In the genomic region with DNA sequence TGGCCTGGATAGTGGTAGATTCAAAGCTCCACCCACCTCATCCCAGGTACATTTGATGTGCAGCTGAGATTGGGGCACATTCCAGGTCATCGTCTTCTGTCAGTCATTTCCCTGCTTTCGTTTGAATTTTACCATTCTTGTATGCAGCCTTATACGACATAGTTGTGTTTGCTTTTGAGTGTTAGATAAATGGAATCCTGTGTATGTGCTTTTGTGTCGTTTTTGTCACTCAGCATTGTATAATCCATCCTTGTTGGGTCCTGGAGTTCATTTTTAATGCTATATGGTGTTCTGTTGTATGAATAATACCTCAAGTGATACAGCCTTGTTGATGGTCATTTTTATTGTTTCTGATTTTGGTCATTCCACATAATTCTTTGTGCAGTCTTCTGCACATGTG, we compare ENCODE assay signal across 2 cellular contexts.
TF ChIP-seq lines count a peak whose summit lies in the region.

No MANE protein-coding gene starts in this region.

TF ChIP-seq in HepG2, 621 proteins besides CTCF, POLR2A, EP300 and RAD21:
- TF ChIP-seq, protein P1, sequence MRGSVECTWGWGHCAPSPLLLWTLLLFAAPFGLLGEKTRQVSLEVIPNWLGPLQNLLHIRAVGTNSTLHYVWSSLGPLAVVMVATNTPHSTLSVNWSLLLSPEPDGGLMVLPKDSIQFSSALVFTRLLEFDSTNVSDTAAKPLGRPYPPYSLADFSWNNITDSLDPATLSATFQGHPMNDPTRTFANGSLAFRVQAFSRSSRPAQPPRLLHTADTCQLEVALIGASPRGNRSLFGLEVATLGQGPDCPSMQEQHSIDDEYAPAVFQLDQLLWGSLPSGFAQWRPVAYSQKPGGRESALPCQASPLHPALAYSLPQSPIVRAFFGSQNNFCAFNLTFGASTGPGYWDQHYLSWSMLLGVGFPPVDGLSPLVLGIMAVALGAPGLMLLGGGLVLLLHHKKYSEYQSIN (CRISPR knock-in tag; IDR thresholded peaks at IDR 0.05; ENCODE audit: borderline replicate concordance) = no peak
- TF ChIP-seq NKX3-1 (CRISPR knock-in tag; IDR thresholded peaks at IDR 0.05) (no peak), SMAD9 (CRISPR knock-in tag; IDR thresholded peaks at IDR 0.05) (no peak), NFYC (CRISPR knock-in tag; IDR thresholded peaks at IDR 0.05) (no peak), GLI4 (CRISPR knock-in tag; IDR thresholded peaks at IDR 0.05; ENCODE audit: borderline replicate concordance) (no peak), RBM39 (IDR thresholded peaks at IDR 0.05; ENCODE audit: low read depth, low read length, poor library complexity, severe bottlenecking) (no peak), XBP1 (CRISPR knock-in tag; IDR thresholded peaks at IDR 0.05) (no peak), RBM22 (optimal IDR thresholded peaks at IDR 0.05; ENCODE audit: low read length) (peak; percentile 79)
- TF ChIP-seq, protein P2, sequence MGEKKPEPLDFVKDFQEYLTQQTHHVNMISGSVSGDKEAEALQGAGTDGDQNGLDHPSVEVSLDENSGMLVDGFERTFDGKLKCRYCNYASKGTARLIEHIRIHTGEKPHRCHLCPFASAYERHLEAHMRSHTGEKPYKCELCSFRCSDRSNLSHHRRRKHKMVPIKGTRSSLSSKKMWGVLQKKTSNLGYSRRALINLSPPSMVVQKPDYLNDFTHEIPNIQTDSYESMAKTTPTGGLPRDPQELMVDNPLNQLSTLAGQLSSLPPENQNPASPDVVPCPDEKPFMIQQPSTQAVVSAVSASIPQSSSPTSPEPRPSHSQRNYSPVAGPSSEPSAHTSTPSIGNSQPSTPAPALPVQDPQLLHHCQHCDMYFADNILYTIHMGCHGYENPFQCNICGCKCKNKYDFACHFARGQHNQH (CRISPR knock-in tag; IDR thresholded peaks at IDR 0.05) = no peak

TF ChIP-seq in PFSK-1, 5 proteins besides CTCF, POLR2A, EP300 and RAD21:
- TF ChIP-seq FOXP2 (optimal IDR thresholded peaks at IDR 0.05; ENCODE audit: borderline replicate concordance, extremely low read depth, extremely low read length, insufficient read depth) (no peak), SIN3A (IDR thresholded peaks at IDR 0.05; ENCODE audit: borderline replicate concordance, insufficient read depth, low read length) (no peak), TAF1 (IDR thresholded peaks at IDR 0.05; ENCODE audit: borderline replicate concordance, insufficient read depth, low read length) (no peak), POLR2AphosphoS5 (IDR thresholded peaks at IDR 0.05; ENCODE audit: low read depth, low read length) (0 out of 2 replicates have a peak, but pooled peaks have one; percentile 47)
